Comparison of ENCODE assay signal across 23 cellular contexts in the genomic region with DNA sequence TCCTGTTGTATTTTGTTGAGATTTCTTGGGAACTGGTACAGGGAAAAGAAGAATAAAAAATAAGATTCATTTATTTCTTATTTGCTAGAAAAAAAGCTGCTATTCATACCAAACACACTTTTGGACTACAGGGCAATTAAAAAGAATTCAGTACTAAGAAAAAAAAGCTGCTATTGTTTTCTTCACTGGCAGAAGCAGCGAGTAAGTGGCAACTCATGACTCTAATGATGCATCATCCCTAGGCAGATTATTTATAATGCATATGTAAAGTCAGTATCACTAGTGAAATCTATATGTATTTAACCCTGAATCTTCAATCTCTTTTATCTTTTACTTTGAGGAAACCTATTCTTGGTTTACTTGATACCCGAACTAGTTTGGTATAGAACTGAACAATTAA. TPM values are rescaled to one million over a fixed set of nuclear protein-coding genes. Genes with fewer than 3 reads are reported as not detected.
A peak's percentile ranks its signal among the peaks of the same experiment; 100 is the strongest.
DNase-seq lines count a peak whose midpoint lies in the region; ATAC-seq and TF ChIP-seq lines count a peak whose summit lies in the region.
"Had no signal": no experiment of that assay in that cellular context is flagged by ENCODE, and none has a peak within 500 bp of the region (broad histone marks: within the 10 kb centered on the region; RNA-seq: fewer than 3 reads in every experiment).

No MANE protein-coding gene starts in this region.

- TF ChIP-seq EP300 in SK-N-SH (IDR thresholded peaks at IDR 0.05; ENCODE audit: borderline replicate concordance in 1 of 2, low read depth in 1 of 2, low read length in 1 of 2) = no peak

- H3K9ac ChIP-seq in SK-N-SH = no peak overlapping the region
- H3K9ac ChIP-seq in smooth muscle cell (ENCODE audit: low read depth) = no peak overlapping the region

- H3K4me1 Mint-ChIP-seq in type B pancreatic cell (ENCODE audit: unreplicated experiment) = peaks cover under 1% of the 10 kb centered on the region

- H3K27ac ChIP-seq in SK-N-SH (ENCODE audit: low read depth in 2 of 2, low read length in 1 of 2) (peak overlapping the region; percentile 30 to 95; a peak in 3 of 4 replicates), angular gyrus (ENCODE audit: low read depth, low read length) (peak overlapping the region; percentile 7), smooth muscle cell (ENCODE audit: low read depth) (peak overlapping the region; percentile 33), body of pancreas (no peak overlapping the region)
- H3K27ac ChIP-seq: heart left ventricle, SJCRH30, suprapubic skin had no signal

- no peak for DNase-seq in SK-N-SH
- DNase-seq in fibroblast of the aortic adventitia (ENCODE audit: low read depth) = peak; percentile 18
- DNase-seq in smooth muscle cell (lab: John Stamatoyannopoulos, UW; ENCODE audit: unreplicated experiment) = no peak
- no peak for DNase-seq in body of pancreas
- DNase-seq in type B pancreatic cell (ENCODE audit: extremely low spot score, unreplicated experiment) = no peak
- DNase-seq in NCI-H774 (lab: John Stamatoyannopoulos, UW) = no peak
- DNase-seq: 8988T; activated CD4-positive, alpha-beta T cell treated with anti-CD3 and anti-CD28 coated beads for 1 hour; activated naive CD4-positive, alpha-beta T cell treated with anti-CD3 and anti-CD28 coated beads for 36 hours; activated T-cell treated with anti-CD3 and anti-CD28 coated beads, Interleukin-2, amount 50 U/mL, for 24 hours; amniotic stem cell; DMS53; heart left ventricle; left colon; mesendoderm; NCI-H187; NCI-H526 treated with DMSO at 0.1 percent for 48 hours; SJCRH30; stimulated activated CD4-positive, alpha-beta T cell treated with anti-CD3 and anti-CD28 coated beads, Interleukin-2, amount 100 ng/mL, for 24 hours had no signal

- no peak overlapping the region for H3K4me2 ChIP-seq in SK-N-SH
- H3K4me2 ChIP-seq in smooth muscle cell = no peak overlapping the region

- H3K27ac Mint-ChIP-seq in type B pancreatic cell = no peak overlapping the region
- H3K27ac Mint-ChIP-seq: activated naive CD4-positive, alpha-beta T cell treated with anti-CD3 and anti-CD28 coated beads for 36 hours; activated T-cell treated with anti-CD3 and anti-CD28 coated beads, Interleukin-2, amount 50 U/mL, for 24 hours; T-helper 1 cell treated with Interleukin-12 subunit alpha and Interleukin-12 subunit beta and Interleukin-4 antibody, amounts not matched to agents 30 μg/mL and 1 μg/mL, for 36 hours had no signal

- POLR2A ChIA-PET in SK-N-SH (lab: Yijun Ruan, JAX) = no interaction called here

- H4K20me1 ChIP-seq in SK-N-SH (ENCODE audit: insufficient read depth) (peaks cover 20% of the 10 kb centered on the region), smooth muscle cell (ENCODE audit: low read depth) (peaks cover 76% of the 10 kb centered on the region)

- H3K9me3 ChIP-seq in SK-N-SH (no peaks in the 10 kb centered on the region), smooth muscle cell (replicated peaks; ENCODE audit: low read depth) (peaks cover 6% of the 10 kb centered on the region), body of pancreas (no peaks in the 10 kb centered on the region)
- H3K9me3 ChIP-seq: heart left ventricle, SJCRH30, suprapubic skin had no signal

- H3K27me3 ChIP-seq in SK-N-SH (ENCODE audit: insufficient read depth) (no peaks in the 10 kb centered on the region), smooth muscle cell (ENCODE audit: low read depth) (no peaks in the 10 kb centered on the region), body of pancreas (no peaks in the 10 kb centered on the region)
- H3K27me3 ChIP-seq: heart left ventricle, SJCRH30, suprapubic skin had no signal

- H3K36me3 Mint-ChIP-seq in type B pancreatic cell = peaks cover 27% of the 10 kb centered on the region

- no peaks in the 10 kb centered on the region for H3K9me3 Mint-ChIP-seq in type B pancreatic cell
- H3K9me3 Mint-ChIP-seq: activated naive CD4-positive, alpha-beta T cell treated with anti-CD3 and anti-CD28 coated beads for 36 hours; activated T-cell treated with anti-CD3 and anti-CD28 coated beads, Interleukin-2, amount 50 U/mL, for 24 hours; T-helper 1 cell treated with Interleukin-12 subunit alpha and Interleukin-12 subunit beta and Interleukin-4 antibody, amounts not matched to agents 30 μg/mL and 1 μg/mL, for 36 hours had no signal

- no peak overlapping the region for H3K4me3 ChIP-seq in SK-N-SH (ENCODE audit: low read depth in 2 of 2, low read length in 1 of 2)
- H3K4me3 ChIP-seq in fibroblast of the aortic adventitia (ENCODE audit: low read depth, low read length) = no peak overlapping the region
- no peak overlapping the region for H3K4me3 ChIP-seq in smooth muscle cell
- H3K4me3 ChIP-seq in body of pancreas = no peak overlapping the region
- H3K4me3 ChIP-seq: heart left ventricle, SJCRH30, suprapubic skin had no signal

- no peaks in the 10 kb centered on the region for H3K27me3 Mint-ChIP-seq in type B pancreatic cell
- H3K27me3 Mint-ChIP-seq: activated T-cell treated with anti-CD3 and anti-CD28 coated beads, Interleukin-2, amount 50 U/mL, for 24 hours had no signal

- TF ChIP-seq RAD21 in SK-N-SH (IDR thresholded peaks at IDR 0.05; ENCODE audit: low read length) = no peak

- TF ChIP-seq CTCF in SK-N-SH (IDR thresholded peaks at IDR 0.05) = no peak
- TF ChIP-seq CTCF in fibroblast of the aortic adventitia (IDR thresholded peaks at IDR 0.05; ENCODE audit: insufficient read depth, low read length) = no peak
- TF ChIP-seq CTCF in smooth muscle cell (IDR thresholded peaks at IDR 0.05; ENCODE audit: borderline replicate concordance, insufficient read depth, poor library complexity, severe bottlenecking) = no peak
- no peak for TF ChIP-seq CTCF in body of pancreas (IDR thresholded peaks at IDR 0.05)
- TF ChIP-seq CTCF in type B pancreatic cell (conservative IDR thresholded peaks at IDR 0.05) = no peak

- H2AFZ ChIP-seq in SK-N-SH (ENCODE audit: low read depth) (no peak overlapping the region), smooth muscle cell (ENCODE audit: low read depth) (no peak overlapping the region)

- TF ChIP-seq POLR2A in body of pancreas (IDR thresholded peaks at IDR 0.05) = no peak

- 55% methylated on average over 2 of the region's 2 CpGs for WGBS in SK-N-SH (ENCODE audit: low lambda C conversion rate)
- 88% methylated on average over 2 of the region's 2 CpGs for WGBS in smooth muscle cell (ENCODE audit: low lambda C conversion rate)
- WGBS in body of pancreas, 2 donors = 86 to 93% methylated on average over 2 of the region's 2 CpGs

- intact Hi-C loops in body of pancreas (cut with DNase I) = no loop called here

- no peak for ATAC-seq in SK-N-SH treated with all-trans-retinoic acid at 6 μM for 48 hours
- ATAC-seq in body of pancreas = no peak
- ATAC-seq: heart left ventricle, left colon had no signal

- H3K79me2 ChIP-seq in SK-N-SH (ENCODE audit: insufficient read depth) (peaks cover 77% of the 10 kb centered on the region), smooth muscle cell (ENCODE audit: low read depth) (peaks cover 42% of the 10 kb centered on the region)

- H3K4me1 ChIP-seq in SK-N-SH (ENCODE audit: control insufficient read depth in 1 of 2, insufficient read depth in 2 of 2, low read depth in 1 of 2, low read length in 1 of 2) (peaks cover 19 to 20% of the 10 kb centered on the region in 2 experiments; a peak in 3 of 4 replicates), smooth muscle cell (ENCODE audit: low read depth) (no peaks in the 10 kb centered on the region), body of pancreas (no peaks in the 10 kb centered on the region)
- H3K4me1 ChIP-seq: SJCRH30 had no signal

- no peaks in the 10 kb centered on the region for H3K9me2 ChIP-seq in SK-N-SH

- H3K4me3 Mint-ChIP-seq in type B pancreatic cell = no peak overlapping the region
- H3K4me3 Mint-ChIP-seq: activated naive CD4-positive, alpha-beta T cell treated with anti-CD3 and anti-CD28 coated beads for 36 hours; activated T-cell treated with anti-CD3 and anti-CD28 coated beads, Interleukin-2, amount 50 U/mL, for 24 hours; T-helper 1 cell treated with Interleukin-12 subunit alpha and Interleukin-12 subunit beta and Interleukin-4 antibody, amounts not matched to agents 30 μg/mL and 1 μg/mL, for 36 hours had no signal

- H3K36me3 ChIP-seq in SK-N-SH (replicated peaks in 1 of 2; ENCODE audit: control insufficient read depth in 1 of 2, insufficient read depth in 2 of 2, low read length in 1 of 2) = peaks cover 53 to 70% of the 10 kb centered on the region in 2 experiments
- H3K36me3 ChIP-seq in smooth muscle cell (ENCODE audit: low read depth) = peaks cover 3% of the 10 kb centered on the region
- H3K36me3 ChIP-seq in body of pancreas (replicated peaks in 1 of 2; ENCODE audit: insufficient read depth in 1 of 2, low read depth in 2 of 2) = no peaks in the 10 kb centered on the region

- peaks cover 31% of the 10 kb centered on the region for H3F3A ChIP-seq in SK-N-SH (replicated peaks; ENCODE audit: insufficient read depth)
- peaks cover 7% of the 10 kb centered on the region for H3F3A ChIP-seq in smooth muscle cell (ENCODE audit: low read depth)

- CTCF ChIA-PET in SK-N-SH (lab: Yijun Ruan, JAX) = interaction anchor here (0.5 to 2.2 kb wide), 7 partner anchors 9 to 1215 kb away, joined by 3 to 12 read pairs (median 3); no protein-coding TSS in a partner anchor

TF ChIP-seq in SK-N-SH, 30 proteins besides CTCF, POLR2A, EP300 and RAD21:
- TF ChIP-seq GATA2 (CRISPR knock-in tag; IDR thresholded peaks at IDR 0.05) (no peak), FOSL2 (IDR thresholded peaks at IDR 0.05; ENCODE audit: borderline replicate concordance, low read depth) (no peak), RFX5 (IDR thresholded peaks at IDR 0.05; ENCODE audit: low read length) (peak; percentile 70; the same call in 1 of the 2 replicates), EZH2phosphoT487 (IDR thresholded peaks at IDR 0.05; ENCODE audit: borderline replicate concordance, low read depth) (no peak), NRF1 (IDR thresholded peaks at IDR 0.05; ENCODE audit: low read depth, low read length) (no peak)

RNA-seq across cellular contexts. Expression of gene PFN2, which starts 15.2 kb away (rescaled TPM):
- polyA plus RNA-seq in SK-N-SH (2012; rRNA removed) (594 and 851 TPM in 2 replicates), smooth muscle cell (209 and 239 TPM in 2 replicates)
- polyA plus RNA-seq in SK-N-SH (2012; cell fraction: cytosol; rRNA removed) = 877 and 880 TPM in 2 replicates
- 163 and 392 TPM in 2 replicates for polyA plus RNA-seq in SK-N-SH (2012; cell fraction: nucleus; rRNA removed)
- total RNA-seq in fibroblast of the aortic adventitia (ENCODE audit: low replicate concordance) (161 and 198 TPM in 2 replicates), smooth muscle cell (255 and 265 TPM in 2 replicates), body of pancreas (10 to 100 TPM; 17.1 to 39.7 TPM), type B pancreatic cell (ENCODE audit: low replicate concordance) (198 and 369 TPM in 2 replicates)

Comparison
In these comparisons a context has a peak if more than half of its experiments do, and no peak if none do; other contexts are left out.
1. H3K27ac ChIP-seq: peak in SK-N-SH (2 of 2), angular gyrus (single experiment) and smooth muscle cell (single experiment); none in body of pancreas (0 of 4).